ENCODE assay signal across 26 cellular contexts in the genomic region with DNA sequence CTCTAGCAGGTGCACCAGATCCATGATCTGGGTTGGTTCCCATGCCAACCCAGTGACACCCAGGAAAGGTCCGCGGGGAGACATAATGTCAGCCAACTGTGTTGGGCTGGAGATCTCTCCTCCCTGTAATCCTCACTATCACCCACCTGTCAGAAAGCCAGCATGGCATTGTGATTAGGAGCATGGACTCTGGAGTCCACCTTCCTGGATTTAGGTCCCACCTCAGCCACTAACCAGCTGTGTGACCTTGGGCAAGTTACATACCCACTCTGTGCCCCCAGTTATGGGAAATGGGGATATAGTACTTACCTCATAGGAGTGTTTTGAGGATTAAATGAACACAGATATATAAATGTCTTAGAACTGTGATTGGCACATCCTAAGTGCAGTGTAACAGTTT.
"Had no signal": no experiment of that assay in that cellular context is flagged by ENCODE, and none has a peak within 500 bp of the region (broad histone marks: within the 10 kb centered on the region; RNA-seq: fewer than 3 reads in every experiment).

No MANE protein-coding gene starts in this region.

- H3K27me3 Mint-ChIP-seq: brain, naive B cell had no signal

- H3K36me3 Mint-ChIP-seq: activated naive CD8-positive, alpha-beta T cell treated with anti-CD3 and anti-CD28 coated beads for 36 hours; naive B cell had no signal

- DNase-seq: activated CD4-positive, alpha-beta T cell treated with anti-CD3 and anti-CD28 coated beads for 4 hours; activated CD4-positive, alpha-beta T cell treated with anti-CD3 and anti-CD28 coated beads, Interleukin-2, amount 50 U/mL, for 4 hours; activated CD4-positive, CD25-positive, alpha-beta regulatory T cell; activated effector memory CD4-positive, alpha-beta T cell treated with anti-CD3 and anti-CD28 coated beads, Interleukin-2, amount 50 U/mL, for 16 hours; activated naive CD4-positive, alpha-beta T cell treated with anti-CD3 and anti-CD28 coated beads for 36 hours; activated naive CD8-positive, alpha-beta T cell treated with anti-CD3 and anti-CD28 coated beads for 36 hours; activated T-cell treated with anti-CD3 and anti-CD28 coated beads, Interleukin-2, amount 50 U/mL, for 1 hour; adrenal gland; aorta; caudate nucleus; cortex of kidney; foreskin fibroblast; head of caudate nucleus; hippocampal formation; kidney; left colon; naive B cell; stimulated activated naive CD4-positive, alpha-beta T cell; T-helper 2 cell had no signal

- H2AFZ ChIP-seq: parathyroid adenoma had no signal

- H3K27ac Mint-ChIP-seq: activated naive CD4-positive, alpha-beta T cell treated with anti-CD3 and anti-CD28 coated beads for 36 hours; activated naive CD8-positive, alpha-beta T cell treated with anti-CD3 and anti-CD28 coated beads for 36 hours; activated T-helper 1 cell treated with anti-CD3 and anti-CD28 coated beads, Interleukin-12 subunit alpha, Interleukin-12 subunit beta, Interleukin-2, Interleukin-4 antibody, amounts not matched to agents 30 ng/mL and 10 ng/mL and 1 ng/mL, durations not matched to agents 14 hours and 24 hours and 36 hours; brain; mesothelial cell of epicardium had no signal

- H3K9me3 Mint-ChIP-seq: activated naive CD4-positive, alpha-beta T cell treated with anti-CD3 and anti-CD28 coated beads for 36 hours; activated naive CD8-positive, alpha-beta T cell treated with anti-CD3 and anti-CD28 coated beads for 36 hours had no signal

- H3K9me3 ChIP-seq: right atrium auricular region, tibial nerve had no signal

- H3K4me1 Mint-ChIP-seq: brain, mesothelial cell of epicardium had no signal

- H3K9ac ChIP-seq: parathyroid adenoma had no signal

- H3K4me1 ChIP-seq: adrenal gland, right atrium auricular region, tibial nerve had no signal

- H3K4me3 ChIP-seq: adrenal gland, right atrium auricular region, tibial nerve had no signal

- H3K27me3 ChIP-seq: adrenal gland, right atrium auricular region, tibial nerve had no signal

- H3K4me3 Mint-ChIP-seq: activated naive CD4-positive, alpha-beta T cell treated with anti-CD3 and anti-CD28 coated beads for 36 hours; activated naive CD8-positive, alpha-beta T cell treated with anti-CD3 and anti-CD28 coated beads for 36 hours; activated T-helper 1 cell treated with anti-CD3 and anti-CD28 coated beads, Interleukin-12 subunit alpha, Interleukin-12 subunit beta, Interleukin-2, Interleukin-4 antibody, amounts not matched to agents 30 ng/mL and 10 ng/mL and 1 ng/mL, durations not matched to agents 14 hours and 24 hours and 36 hours; brain; mesothelial cell of epicardium; naive B cell had no signal

- FAIRE-seq: endothelial cell of umbilical vein, kidney had no signal

- H3K36me3 ChIP-seq: adrenal gland, right atrium auricular region, tibial nerve had no signal

- H3K27ac ChIP-seq: adrenal gland, parathyroid adenoma, right atrium auricular region, tibial nerve had no signal
